Comparison of ENCODE assay signal across 17 cellular contexts in genomic region chr13:108305655-108306054, GRCh38. TPM values are rescaled to one million over a fixed set of nuclear protein-coding genes. Genes with fewer than 3 reads are reported as not detected.
DNase-seq lines count a peak whose midpoint lies in the region; ATAC-seq and TF ChIP-seq lines count a peak whose summit lies in the region.
"Had no signal": no experiment of that assay in that cellular context is flagged by ENCODE, and none has a peak within 500 bp of the region (broad histone marks: within the 10 kb centered on the region; RNA-seq: fewer than 3 reads in every experiment).

No MANE protein-coding gene starts in this region.

- H3K36me3 Mint-ChIP-seq in CD4-positive, alpha-beta memory T cell = peaks cover 23 to 35% of the 10 kb centered on the region in 2 donors

- H3K27ac Mint-ChIP-seq in CD4-positive, alpha-beta memory T cell = peak overlapping the region in 6 of 7 donors; percentile 15 to 91 (median 44)
- H3K27ac Mint-ChIP-seq: CD8-positive, alpha-beta T cell; stimulated activated naive CD8-positive, alpha-beta T cell treated with anti-CD3 and anti-CD28 coated beads, Interleukin-15, amount 100 ng/mL, for 72 hours had no signal

- POLR2A ChIA-PET in CD4-positive, alpha-beta memory T cell (lab: Charles Lee; ENCODE audit: partially characterized antibody) = no interaction called here

- H3K27ac ChIP-seq in CD4-positive, alpha-beta memory T cell (ENCODE audit: low read depth, low read length) = no peak overlapping the region
- H3K27ac ChIP-seq in transverse colon = no peak overlapping the region
- H3K27ac ChIP-seq: psoas muscle, SJCRH30 had no signal

- H3K4me1 Mint-ChIP-seq in CD4-positive, alpha-beta memory T cell = peaks cover 10 to 31% (median 14%) of the 10 kb centered on the region in 4 donors
- H3K4me1 Mint-ChIP-seq: neural crest cell; stimulated activated naive CD8-positive, alpha-beta T cell treated with anti-CD3 and anti-CD28 coated beads, Interleukin-15, amount 100 ng/mL, for 72 hours had no signal

- H3K27me3 Mint-ChIP-seq in CD4-positive, alpha-beta memory T cell = no peaks in the 10 kb centered on the region
- H3K27me3 Mint-ChIP-seq: stimulated activated naive CD8-positive, alpha-beta T cell treated with anti-CD3 and anti-CD28 coated beads, Interleukin-15, amount 100 ng/mL, for 72 hours had no signal

- DNase-seq in CD4-positive, alpha-beta memory T cell = no peak
- DNase-seq in transverse colon = no peak
- DNase-seq in left cardiac atrium = no peak
- DNase-seq in C1 segment of cervical spinal cord (lab: John Stamatoyannopoulos, UW) = no peak
- DNase-seq in activated CD8-positive, alpha-beta memory T cell treated with anti-CD3 and anti-CD28 coated beads, Interleukin-2, amount 50 U/mL, for 48 hours = no peak
- DNase-seq: CD8-positive, alpha-beta T cell; foreskin melanocyte; midbrain; NCI-H1417 treated with DMSO at 0.1 percent for 48 hours; NCI-H226; psoas muscle; SJCRH30; stimulated activated naive CD8-positive, alpha-beta T cell treated with anti-CD3 and anti-CD28 coated beads, Interleukin-15, amount 100 ng/mL, for 72 hours had no signal

- in situ Hi-C loops in transverse colon (cut with MboI; ENCODE audit: low pct_ligation_motif_present in 1 of 4, low pct_unique_long_range_greater_than_20kb in 1 of 4, low sequenced_read_pairs in 3 of 4) = no loop called here

- ATAC-seq in GM19025 (IDR thresholded peaks at IDR 0.05; ENCODE audit: low read depth, unreplicated experiment) = peak; percentile 49
- peak; percentile 59 for ATAC-seq in GM21786 (IDR thresholded peaks at IDR 0.05; ENCODE audit: unreplicated experiment)
- ATAC-seq in HG03457 (IDR thresholded peaks at IDR 0.05; ENCODE audit: unreplicated experiment) = peak; percentile 57
- ATAC-seq in left cardiac atrium = no peak
- ATAC-seq: CD8-positive, alpha-beta T cell; psoas muscle; stimulated activated naive CD8-positive, alpha-beta T cell treated with anti-CD3 and anti-CD28 coated beads, Interleukin-15, amount 100 ng/mL, for 72 hours had no signal

- H3K36me3 ChIP-seq in CD4-positive, alpha-beta memory T cell (ENCODE audit: insufficient read depth, low read length) = no peaks in the 10 kb centered on the region
- no peaks in the 10 kb centered on the region for H3K36me3 ChIP-seq in transverse colon
- H3K36me3 ChIP-seq: SJCRH30 had no signal

- no peaks in the 10 kb centered on the region for H3K9me3 ChIP-seq in CD4-positive, alpha-beta memory T cell (ENCODE audit: control insufficient read depth in 1 of 2, low read length in 2 of 2)
- no peaks in the 10 kb centered on the region for H3K9me3 ChIP-seq in transverse colon
- H3K9me3 ChIP-seq: psoas muscle, SJCRH30 had no signal

- CTCF ChIA-PET in CD4-positive, alpha-beta memory T cell (lab: Charles Lee; ENCODE audit: partially characterized antibody) = interaction anchor here (1.0 kb wide), 2 partner anchors 35 to 78 kb away, joined by 3 read pairs; no protein-coding TSS in a partner anchor

- H3K4me1 ChIP-seq in CD4-positive, alpha-beta memory T cell (ENCODE audit: insufficient read depth, low read length) = peaks cover 26% of the 10 kb centered on the region
- H3K4me1 ChIP-seq in transverse colon = no peaks in the 10 kb centered on the region
- H3K4me1 ChIP-seq: psoas muscle, SJCRH30 had no signal

- TF ChIP-seq POLR2A in transverse colon (IDR thresholded peaks at IDR 0.05) = no peak

- H3K27me3 ChIP-seq in CD4-positive, alpha-beta memory T cell (ENCODE audit: insufficient read depth, low read length) = no peaks in the 10 kb centered on the region
- no peaks in the 10 kb centered on the region for H3K27me3 ChIP-seq in transverse colon
- H3K27me3 ChIP-seq: SJCRH30 had no signal

- TF ChIP-seq EP300 in transverse colon (IDR thresholded peaks at IDR 0.05; ENCODE audit: low read depth) = no peak

- intact Hi-C loops in CD4-positive, alpha-beta memory T cell (cut with micrococcal nuclease) = loop anchor here (2.0 kb wide), 2 partner anchors 35 to 79 kb away; no protein-coding TSS in a partner anchor
- intact Hi-C loops in transverse colon (cut with DNase I; ENCODE audit: low total_unique reads) (no loop called here), left cardiac atrium (cut with DNase I) (no loop called here)

- no peak for TF ChIP-seq CTCF in transverse colon (IDR thresholded peaks at IDR 0.05)

- H3K9me3 Mint-ChIP-seq in CD4-positive, alpha-beta memory T cell = peaks cover 0 to 13% (median 7%) of the 10 kb centered on the region in 8 donors

- peak overlapping the region in 3 of 8 donors; percentile 28 to 44 (median 34) for H3K4me3 Mint-ChIP-seq in CD4-positive, alpha-beta memory T cell
- H3K4me3 Mint-ChIP-seq: CD8-positive, alpha-beta T cell; neural crest cell; stimulated activated naive CD8-positive, alpha-beta T cell treated with anti-CD3 and anti-CD28 coated beads, Interleukin-15, amount 100 ng/mL, for 72 hours had no signal

- H3K4me3 ChIP-seq in CD4-positive, alpha-beta memory T cell (ENCODE audit: low read length in 2 of 2) = no peak overlapping the region
- H3K4me3 ChIP-seq in transverse colon = no peak overlapping the region
- H3K4me3 ChIP-seq: psoas muscle, SJCRH30 had no signal

RNA-seq across cellular contexts. Expression of gene TNFSF13B, which starts 36.1 kb away (rescaled TPM):
- total RNA-seq in CD4-positive, alpha-beta memory T cell = 10 to 100 TPM; 35.8 to 37.9 TPM
- 10 to 100 TPM; 44.8 to 54.6 TPM for polyA plus RNA-seq in CD4-positive, alpha-beta memory T cell
- 1 to 10 TPM in 2 of 4 donors, not detected in 2; 1.1 to 7.1 TPM for total RNA-seq in transverse colon
- 1 to 10 TPM; 1.9 to 5.9 TPM for total RNA-seq in left cardiac atrium

Comparison
In these comparisons a context has a peak if more than half of its experiments do, and no peak if none do; other contexts are left out.
1. ATAC-seq: peak in GM19025 (single experiment), GM21786 (single experiment) and HG03457 (single experiment); none in left cardiac atrium (0 of 2).
2. RNA of gene TNFSF13B, which starts 36.1 kb away (total RNA-seq): 35.8 to 37.9 TPM in CD4-positive, alpha-beta memory T cell; 1.9 to 5.9 TPM in left cardiac atrium and 1.1 to 7.1 TPM in transverse colon; every median in the first group is over 4 times any median in the second.